30 cellular contexts compared by ENCODE assay signal in genomic region chr11:126137146-126137545, GRCh38.
DNase-seq lines count a peak whose midpoint lies in the region; ATAC-seq and TF ChIP-seq lines count a peak whose summit lies in the region.
"Had no signal": no experiment of that assay in that cellular context is flagged by ENCODE, and none has a peak within 500 bp of the region (broad histone marks: within the 10 kb centered on the region; RNA-seq: fewer than 3 reads in every experiment).

No MANE protein-coding gene starts in this region.

- no peak overlapping the region for H3K23ac ChIP-seq in neuronal stem cell (ENCODE audit: low read depth, low read length, poor library complexity)

- no peaks in the 10 kb centered on the region for H3K79me1 ChIP-seq in neuronal stem cell (ENCODE audit: low read depth, low read length)

- peak overlapping the region; percentile 9 for H3K18ac ChIP-seq in neuronal stem cell (ENCODE audit: low read length)

- H3K4me1 Mint-ChIP-seq in type B pancreatic cell (ENCODE audit: unreplicated experiment) = peaks cover 79% of the 10 kb centered on the region
- peaks cover 81% of the 10 kb centered on the region for H3K4me1 Mint-ChIP-seq in chondrocyte (ENCODE audit: low read depth)
- H3K4me1 Mint-ChIP-seq: activated CD4-positive, alpha-beta memory T cell treated with anti-CD3 and anti-CD28 coated beads, Interleukin-2, amount 10 ng/mL, durations not matched to agents 7 days and 5 days; CD8-positive, alpha-beta memory T cell had no signal

- H3K4me3 ChIP-seq in cardiac muscle cell (no peak overlapping the region), fibroblast of the aortic adventitia (ENCODE audit: low read depth, low read length) (no peak overlapping the region), neuronal stem cell (ENCODE audit: low read length in 2 of 2) (no peak overlapping the region)
- H3K4me3 ChIP-seq: gastrocnemius medialis, lung, Peyer's patch, SJSA1, spleen, tibial nerve had no signal

- peaks cover 9% of the 10 kb centered on the region for H3K27me3 Mint-ChIP-seq in type B pancreatic cell
- H3K27me3 Mint-ChIP-seq in chondrocyte (ENCODE audit: low read depth) = no peaks in the 10 kb centered on the region

- H3K4me1 ChIP-seq in cardiac muscle cell (ENCODE audit: low read depth) = peaks cover 35% of the 10 kb centered on the region
- peaks cover 0 to 22% of the 10 kb centered on the region in 2 donors for H3K4me1 ChIP-seq in neuronal stem cell (ENCODE audit: control insufficient read depth in 2 of 2, insufficient read depth in 1 of 2, low read depth in 1 of 2, low read length in 2 of 2)
- H3K4me1 ChIP-seq: SJSA1 had no signal

- H3K27me3 ChIP-seq in cardiac muscle cell = no peaks in the 10 kb centered on the region
- peaks cover 0 to 99% (median 0%) of the 10 kb centered on the region in 3 experiments for H3K27me3 ChIP-seq in neuronal stem cell (ENCODE audit: control insufficient read depth in 3 of 3, insufficient read depth in 3 of 3, low read depth in 1 of 3, low read length in 3 of 3)
- H3K27me3 ChIP-seq: Peyer's patch, tibial nerve had no signal

- H2BK5ac ChIP-seq in neuronal stem cell (ENCODE audit: low read length) = no peak overlapping the region

- H3K14ac ChIP-seq in neuronal stem cell (ENCODE audit: low read length) = no peak overlapping the region

- H2AFZ ChIP-seq in neuronal stem cell (ENCODE audit: low read length) = no peak overlapping the region

- H3K9me3 ChIP-seq in cardiac muscle cell (ENCODE audit: low read depth) = no peaks in the 10 kb centered on the region
- peaks cover 0 to 6% of the 10 kb centered on the region in 2 donors for H3K9me3 ChIP-seq in neuronal stem cell (replicated peaks in 1 of 2; ENCODE audit: control insufficient read depth in 2 of 2, insufficient read depth in 1 of 2, low read depth in 1 of 2, low read length in 2 of 2)
- H3K9me3 ChIP-seq: gastrocnemius medialis, Peyer's patch, SJSA1, spleen, tibial nerve had no signal

- peak overlapping the region; percentile 56 for H4K91ac ChIP-seq in neuronal stem cell (ENCODE audit: low read depth, low read length, poor library complexity)

- H3K36me3 ChIP-seq in cardiac muscle cell (no peaks in the 10 kb centered on the region), neuronal stem cell (replicated peaks in 1 of 2; ENCODE audit: control insufficient read depth in 2 of 2, insufficient read depth in 2 of 2, low read length in 2 of 2) (no peaks in the 10 kb centered on the region)
- H3K36me3 ChIP-seq: gastrocnemius medialis, Peyer's patch, SJSA1, spleen, tibial nerve had no signal

- intact Hi-C loops in Right ventricle myocardium inferior (cut with DNase I) = no loop called here

- TF ChIP-seq CTCF in cardiac muscle cell (IDR thresholded peaks at IDR 0.05; ENCODE audit: low read depth, low read length) (no peak), fibroblast of the aortic adventitia (IDR thresholded peaks at IDR 0.05; ENCODE audit: insufficient read depth, low read length) (no peak), type B pancreatic cell (conservative IDR thresholded peaks at IDR 0.05) (no peak), chondrocyte (IDR thresholded peaks at IDR 0.05) (no peak)

- no peak overlapping the region for H4K8ac ChIP-seq in neuronal stem cell (ENCODE audit: low read depth, low read length)

- no peak overlapping the region for H2BK120ac ChIP-seq in neuronal stem cell (ENCODE audit: low read depth, low read length)

- no peak overlapping the region for H3K9ac ChIP-seq in neuronal stem cell (ENCODE audit: low read depth, low read length, poor library complexity)

- H3K4ac ChIP-seq in neuronal stem cell (ENCODE audit: low read length) = no peak overlapping the region

- H3K4me3 Mint-ChIP-seq in type B pancreatic cell (no peak overlapping the region), chondrocyte (ENCODE audit: unreplicated experiment) (no peak overlapping the region)
- H3K4me3 Mint-ChIP-seq: activated CD4-positive, alpha-beta memory T cell treated with anti-CD3 and anti-CD28 coated beads, Interleukin-2, amount 10 ng/mL, durations not matched to agents 7 days and 5 days; activated naive CD8-positive, alpha-beta T cell; CD8-positive, alpha-beta memory T cell had no signal

- no peak overlapping the region for H2BK12ac ChIP-seq in neuronal stem cell (ENCODE audit: low read length)

- H2AK5ac ChIP-seq in neuronal stem cell (ENCODE audit: low read depth, low read length) = peak overlapping the region; percentile 21

- H3K27ac Mint-ChIP-seq in type B pancreatic cell (peak overlapping the region; percentile 61), chondrocyte (ENCODE audit: unreplicated experiment) (no peak overlapping the region)
- H3K27ac Mint-ChIP-seq: activated CD4-positive, alpha-beta memory T cell treated with anti-CD3 and anti-CD28 coated beads, Interleukin-2, amount 10 ng/mL, durations not matched to agents 7 days and 5 days; activated naive CD8-positive, alpha-beta T cell; CD8-positive, alpha-beta memory T cell had no signal

- H3K9me3 Mint-ChIP-seq in type B pancreatic cell = peaks cover 2% of the 10 kb centered on the region
- no peaks in the 10 kb centered on the region for H3K9me3 Mint-ChIP-seq in chondrocyte (ENCODE audit: low read depth)
- H3K9me3 Mint-ChIP-seq: activated CD4-positive, alpha-beta memory T cell treated with anti-CD3 and anti-CD28 coated beads, Interleukin-2, amount 10 ng/mL, durations not matched to agents 7 days and 5 days; CD8-positive, alpha-beta memory T cell had no signal

- H3K36me3 Mint-ChIP-seq in type B pancreatic cell (no peaks in the 10 kb centered on the region), chondrocyte (ENCODE audit: low read depth) (no peaks in the 10 kb centered on the region)
- H3K36me3 Mint-ChIP-seq: activated naive CD8-positive, alpha-beta T cell; CD8-positive, alpha-beta memory T cell had no signal

- ATAC-seq in Right ventricle myocardium inferior = no peak
- no peak for ATAC-seq in HG02798 (IDR thresholded peaks at IDR 0.05; ENCODE audit: poor library complexity, unreplicated experiment)
- ATAC-seq: activated CD4-positive, CD25-positive, alpha-beta regulatory T cell treated with anti-CD3 and anti-CD28 coated beads, Interleukin-2, amount 50 U/mL, for 24 hours; gastrocnemius medialis had no signal

- no peak overlapping the region for H2BK15ac ChIP-seq in neuronal stem cell (ENCODE audit: low read length)

- DNase-seq in cardiac muscle cell (ENCODE audit: low read depth in 1 of 2, low spot score in 1 of 2) (peak in 1 of 2 donors; percentile 63), Right ventricle myocardium inferior (ENCODE audit: missing footprints) (no peak), fibroblast of the aortic adventitia (ENCODE audit: low read depth) (peak; percentile 72), neuronal stem cell (ENCODE audit: low spot score) (no peak), type B pancreatic cell (ENCODE audit: extremely low spot score, unreplicated experiment) (no peak), chondrocyte (ENCODE audit: low spot score) (no peak), NCI-H1105 (lab: John Stamatoyannopoulos, UW) (no peak)
- DNase-seq: activated CD4-positive, alpha-beta memory T cell treated with anti-CD3 and anti-CD28 coated beads, Interleukin-2, amount 10 ng/mL, durations not matched to agents 7 days and 5 days; AML-193; CD8-positive, alpha-beta memory T cell; cerebellar nuclear complex; DMS53; gastrocnemius medialis; KG1; NCI-H2171; NCI-H524 treated with DMSO at 0.1 percent for 48 hours; occipital lobe; stimulated activated CD4-positive, alpha-beta T cell treated with anti-CD3 and anti-CD28 coated beads, Interleukin-4, amount 100 ng/mL, for 1 hour; stimulated activated naive CD4-positive, alpha-beta T cell treated with Interleukin-2 at 50 U/mL for 16 hours; T-helper 1 cell had no signal

- no CpG with 5 or more reads among the region's 3 CpGs for WGBS in neuronal stem cell (ENCODE audit: extremely low coverage in 2 of 2, insufficient read length in 2 of 2, insufficient replicate concordance in 1 of 2), 2 donors

- no peak overlapping the region for H3K4me2 ChIP-seq in neuronal stem cell (ENCODE audit: insufficient read depth, low read length, poor library complexity, severe bottlenecking)

- H3K27ac ChIP-seq in cardiac muscle cell (peak overlapping the region; percentile 28), neuronal stem cell (replicated peaks; ENCODE audit: low read length) (no peak overlapping the region)
- H3K27ac ChIP-seq: 22Rv1, epithelial cell of prostate, gastrocnemius medialis, SJSA1, spleen had no signal
